In the genomic region with DNA sequence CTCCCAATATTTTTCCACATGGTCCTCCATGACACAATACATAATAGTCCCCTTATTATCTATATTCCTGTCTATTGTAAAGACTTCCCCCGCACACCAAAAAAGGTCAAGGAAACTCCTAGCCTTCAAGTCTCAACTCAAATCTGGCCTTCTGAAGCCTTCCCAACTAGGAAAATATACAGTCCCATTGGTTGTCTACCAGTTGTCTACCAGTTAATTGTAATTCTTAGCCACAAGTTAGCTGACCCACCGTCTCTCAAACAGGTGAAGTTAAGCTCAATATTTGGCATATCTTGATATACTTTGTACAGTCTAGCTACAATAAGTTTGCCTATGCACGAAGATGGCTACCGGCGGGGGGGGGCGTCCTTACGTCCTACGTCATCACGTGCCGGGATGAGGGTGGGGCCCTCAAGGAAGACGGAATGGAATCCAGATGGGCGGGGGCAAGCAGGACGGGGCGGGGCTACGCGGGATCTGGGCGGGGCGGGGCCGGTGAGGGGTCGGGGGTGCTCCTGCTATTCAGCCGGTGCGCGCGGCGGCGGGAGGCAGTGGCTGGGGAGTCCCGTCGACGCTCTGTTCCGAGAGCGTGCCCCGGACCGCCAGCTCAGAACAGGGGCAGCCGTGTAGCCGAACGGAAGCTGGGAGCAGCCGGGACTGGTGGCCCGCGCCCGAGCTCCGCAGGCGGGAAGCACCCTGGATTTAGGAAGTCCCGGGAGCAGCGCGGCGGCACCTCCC, we compare ENCODE assay signal across 1 cellular context.
TF ChIP-seq lines count a peak whose summit lies in the region.

Gene AHR (plus strand): TSS at position 551 of the 738 bp plus-strand sequence. CDS start 613 bp downstream, outside the sequence.

TF ChIP-seq in HepG2, 621 proteins besides CTCF, POLR2A, EP300 and RAD21 (continued from another document and continues in another):
- TF ChIP-seq ZHX2 (IDR thresholded peaks at IDR 0.05; ENCODE audit: low read depth) (peak; percentile 70), ZHX2 (CRISPR knock-in tag; IDR thresholded peaks at IDR 0.05; ENCODE audit: borderline replicate concordance) (no peak), ZNF101 (CRISPR knock-in tag; IDR thresholded peaks at IDR 0.05; ENCODE audit: borderline replicate concordance, low read depth) (no peak), MEIS2 (CRISPR knock-in tag; IDR thresholded peaks at IDR 0.05) (peak; percentile 70), FOXA3 (CRISPR knock-in tag; IDR thresholded peaks at IDR 0.05) (peak; percentile 14; the same call in 1 of the 2 replicates), MED8 (CRISPR knock-in tag; IDR thresholded peaks at IDR 0.05; ENCODE audit: insufficient replicate concordance) (no peak), ZNF232 (CRISPR knock-in tag; IDR thresholded peaks at IDR 0.05; ENCODE audit: borderline replicate concordance) (0 out of 2 replicates have a peak, but pooled peaks have one; percentile 52), NR2F2 (IDR thresholded peaks at IDR 0.05; ENCODE audit: borderline replicate concordance, low read depth) (no peak), NR2F6 (IDR thresholded peaks at IDR 0.05) (no peak), NR2F6 (CRISPR knock-in tag; IDR thresholded peaks at IDR 0.05) (no peak), TRIM24 (CRISPR knock-in tag; IDR thresholded peaks at IDR 0.05) (no peak), IRX3 (CRISPR knock-in tag; IDR thresholded peaks at IDR 0.05; ENCODE audit: borderline replicate concordance, low read depth) (no peak), NRL (CRISPR knock-in tag; IDR thresholded peaks at IDR 0.05; ENCODE audit: borderline replicate concordance) (no peak; the same call in 1 of the 2 replicates), GFI1 (CRISPR knock-in tag; IDR thresholded peaks at IDR 0.05; ENCODE audit: borderline replicate concordance) (0 out of 2 replicates have a peak, but pooled peaks have one; percentile 59), HNRNPUL1 (IDR thresholded peaks at IDR 0.05; ENCODE audit: low read depth, low read length) (no peak), CCAR2 (optimal IDR thresholded peaks at IDR 0.05; ENCODE audit: low read depth, low read length) (no peak), SATB2 (CRISPR knock-in tag; IDR thresholded peaks at IDR 0.05) (no peak), ZNF142 (CRISPR knock-in tag; IDR thresholded peaks at IDR 0.05) (no peak), PAXIP1 (CRISPR knock-in tag; conservative IDR thresholded peaks at IDR 0.05) (no peak), NFYC (CRISPR knock-in tag; IDR thresholded peaks at IDR 0.05) (no peak), ZNF543 (CRISPR knock-in tag; IDR thresholded peaks at IDR 0.05) (no peak; the same call in 1 of the 2 replicates), ARHGAP35 (CRISPR knock-in tag; IDR thresholded peaks at IDR 0.05; ENCODE audit: borderline replicate concordance) (no peak), ZNF280B (CRISPR knock-in tag; IDR thresholded peaks at IDR 0.05; ENCODE audit: borderline replicate concordance) (no peak), ZNF343 (CRISPR knock-in tag; IDR thresholded peaks at IDR 0.05) (no peak; the same call in 1 of the 2 replicates), SKI (IDR thresholded peaks at IDR 0.05; ENCODE audit: partially characterized antibody) (no peak), ZNF296 (CRISPR knock-in tag; conservative IDR thresholded peaks at IDR 0.05) (no peak)
- TF ChIP-seq, protein P1, sequence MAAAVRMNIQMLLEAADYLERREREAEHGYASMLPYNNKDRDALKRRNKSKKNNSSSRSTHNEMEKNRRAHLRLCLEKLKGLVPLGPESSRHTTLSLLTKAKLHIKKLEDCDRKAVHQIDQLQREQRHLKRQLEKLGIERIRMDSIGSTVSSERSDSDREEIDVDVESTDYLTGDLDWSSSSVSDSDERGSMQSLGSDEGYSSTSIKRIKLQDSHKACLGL (CRISPR knock-in tag; IDR thresholded peaks at IDR 0.05): no peak
- TF ChIP-seq, protein P2, sequence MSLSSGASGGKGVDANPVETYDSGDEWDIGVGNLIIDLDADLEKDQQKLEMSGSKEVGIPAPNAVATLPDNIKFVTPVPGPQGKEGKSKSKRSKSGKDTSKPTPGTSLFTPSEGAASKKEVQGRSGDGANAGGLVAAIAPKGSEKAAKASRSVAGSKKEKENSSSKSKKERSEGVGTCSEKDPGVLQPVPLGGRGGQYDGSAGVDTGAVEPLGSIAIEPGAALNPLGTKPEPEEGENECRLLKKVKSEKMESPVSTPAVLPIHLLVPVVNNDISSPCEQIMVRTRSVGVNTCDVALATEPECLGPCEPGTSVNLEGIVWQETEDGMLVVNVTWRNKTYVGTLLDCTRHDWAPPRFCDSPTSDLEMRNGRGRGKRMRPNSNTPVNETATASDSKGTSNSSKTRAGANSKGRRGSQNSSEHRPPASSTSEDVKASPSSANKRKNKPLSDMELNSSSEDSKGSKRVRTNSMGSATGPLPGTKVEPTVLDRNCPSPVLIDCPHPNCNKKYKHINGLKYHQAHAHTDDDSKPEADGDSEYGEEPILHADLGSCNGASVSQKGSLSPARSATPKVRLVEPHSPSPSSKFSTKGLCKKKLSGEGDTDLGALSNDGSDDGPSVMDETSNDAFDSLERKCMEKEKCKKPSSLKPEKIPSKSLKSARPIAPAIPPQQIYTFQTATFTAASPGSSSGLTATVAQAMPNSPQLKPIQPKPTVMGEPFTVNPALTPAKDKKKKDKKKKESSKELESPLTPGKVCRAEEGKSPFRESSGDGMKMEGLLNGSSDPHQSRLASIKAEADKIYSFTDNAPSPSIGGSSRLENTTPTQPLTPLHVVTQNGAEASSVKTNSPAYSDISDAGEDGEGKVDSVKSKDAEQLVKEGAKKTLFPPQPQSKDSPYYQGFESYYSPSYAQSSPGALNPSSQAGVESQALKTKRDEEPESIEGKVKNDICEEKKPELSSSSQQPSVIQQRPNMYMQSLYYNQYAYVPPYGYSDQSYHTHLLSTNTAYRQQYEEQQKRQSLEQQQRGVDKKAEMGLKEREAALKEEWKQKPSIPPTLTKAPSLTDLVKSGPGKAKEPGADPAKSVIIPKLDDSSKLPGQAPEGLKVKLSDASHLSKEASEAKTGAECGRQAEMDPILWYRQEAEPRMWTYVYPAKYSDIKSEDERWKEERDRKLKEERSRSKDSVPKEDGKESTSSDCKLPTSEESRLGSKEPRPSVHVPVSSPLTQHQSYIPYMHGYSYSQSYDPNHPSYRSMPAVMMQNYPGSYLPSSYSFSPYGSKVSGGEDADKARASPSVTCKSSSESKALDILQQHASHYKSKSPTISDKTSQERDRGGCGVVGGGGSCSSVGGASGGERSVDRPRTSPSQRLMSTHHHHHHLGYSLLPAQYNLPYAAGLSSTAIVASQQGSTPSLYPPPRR (CRISPR knock-in tag; IDR thresholded peaks at IDR 0.05; ENCODE audit: borderline replicate concordance): peak; percentile 26; the same call in 1 of the 2 replicates
